8 cellular contexts compared by ENCODE assay signal in the genomic region with DNA sequence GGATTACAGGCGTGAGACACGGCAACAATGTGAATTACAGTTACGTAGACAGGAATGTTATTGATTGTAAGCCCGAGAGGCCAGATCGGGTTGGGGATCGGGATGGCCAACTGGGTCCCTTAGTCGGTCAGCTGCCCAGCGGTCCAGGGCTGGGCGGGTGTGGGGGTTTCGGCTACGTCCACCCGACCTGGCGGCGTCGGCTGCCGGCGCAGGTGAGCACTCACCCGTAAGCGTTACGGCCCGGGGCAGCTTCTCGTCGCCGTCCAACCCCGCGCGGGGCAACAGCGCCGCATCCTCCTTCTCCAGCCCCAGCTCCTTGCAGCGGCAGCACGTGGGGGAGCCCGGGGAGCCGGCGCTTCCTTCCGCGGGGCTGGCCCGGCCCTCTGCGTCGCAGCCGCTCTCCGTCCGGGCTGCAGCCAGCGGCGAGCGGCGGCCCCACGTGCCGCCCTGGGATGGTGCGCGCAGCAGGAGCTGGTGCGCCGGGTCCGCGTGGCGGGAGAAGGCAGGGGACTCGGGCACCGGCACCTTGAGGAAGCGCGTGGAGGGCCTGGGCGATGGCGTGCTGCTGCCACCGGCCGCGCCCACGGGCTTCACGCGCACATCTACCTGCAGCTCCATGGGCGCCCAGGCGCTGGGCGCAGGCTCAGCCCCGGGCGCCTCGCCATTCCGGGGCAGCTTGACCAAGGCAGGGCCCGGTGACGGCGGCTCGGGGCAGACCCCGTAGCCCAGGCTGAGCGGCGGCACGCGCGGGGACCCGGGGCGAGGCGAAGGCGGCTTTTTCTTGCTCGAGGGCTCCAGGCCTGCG. TPM values are rescaled to one million over a fixed set of nuclear protein-coding genes. Genes with fewer than 3 reads are reported as not detected.
DNase-seq lines count a peak whose midpoint lies in the region; ATAC-seq and TF ChIP-seq lines count a peak whose summit lies in the region.
"Had no signal": no experiment of that assay in that cellular context is flagged by ENCODE, and none has a peak within 500 bp of the region (broad histone marks: within the 10 kb centered on the region; RNA-seq: fewer than 3 reads in every experiment).

No MANE protein-coding gene starts in this region.

- no peaks in the 10 kb centered on the region for H3K36me3 Mint-ChIP-seq in WTC11
- H3K36me3 Mint-ChIP-seq in glutamatergic neuron (ENCODE audit: unreplicated experiment): no peaks in the 10 kb centered on the region

- H3K27me3 ChIP-seq in psoas muscle (ENCODE audit: insufficient read depth in 3 of 3, low read length in 2 of 3): peaks cover 0 to 53% (median 27%) of the 10 kb centered on the region in 3 donors

- peaks cover 10% of the 10 kb centered on the region for H3K4me1 ChIP-seq in psoas muscle

- no peak overlapping the region for H3K27ac ChIP-seq in psoas muscle

- H3K4me3 Mint-ChIP-seq in WTC11: peak overlapping the region; percentile 73
- peak overlapping the region; percentile 71 for H3K4me3 Mint-ChIP-seq in glutamatergic neuron (ENCODE audit: unreplicated experiment)

- H3K9me3 ChIP-seq in psoas muscle: no peaks in the 10 kb centered on the region

- 2 to 3% (median 2%) methylated on average over 43 to 90 of the region's 90 CpGs for WGBS in psoas muscle, 3 donors

- H3K27me3 Mint-ChIP-seq in WTC11 (ENCODE audit: low read depth) (peaks cover 28% of the 10 kb centered on the region), glutamatergic neuron (ENCODE audit: unreplicated experiment) (peaks cover 15% of the 10 kb centered on the region)

- H3K36me3 ChIP-seq in psoas muscle (ENCODE audit: insufficient read depth in 1 of 2, low read depth in 1 of 2): no peaks in the 10 kb centered on the region

- H3K9me3 Mint-ChIP-seq in WTC11 (no peaks in the 10 kb centered on the region), glutamatergic neuron (ENCODE audit: unreplicated experiment) (peaks cover 2% of the 10 kb centered on the region)

- H3K4me1 Mint-ChIP-seq in WTC11: peaks cover 12% of the 10 kb centered on the region
- no peaks in the 10 kb centered on the region for H3K4me1 Mint-ChIP-seq in glutamatergic neuron (ENCODE audit: low read depth, unreplicated experiment)

- H3K4me3 ChIP-seq in psoas muscle: peak overlapping the region; percentile 56

- POLR2A ChIA-PET in WTC11 (lab: Charles Lee): interaction anchor here (1.0 to 1.6 kb wide), 7 partner anchors 7 to 123 kb away, joined by 3 to 7 read pairs (median 5); a partner anchor contains a TSS

- intact Hi-C loops in psoas muscle (cut with DNase I): no loop called here

- TF ChIP-seq POLR2A in GM18505 (IDR thresholded peaks at IDR 0.05; ENCODE audit: borderline replicate concordance, extremely low read depth, insufficient read depth, insufficient read length): no peak

- H3K27ac Mint-ChIP-seq in WTC11 (no peak overlapping the region), glutamatergic neuron (ENCODE audit: unreplicated experiment) (no peak overlapping the region)

- CTCF ChIA-PET in WTC11 (lab: Charles Lee): interaction anchor here (0.6 to 2.2 kb wide), 22 partner anchors 10 to 1163 kb away, joined by 3 to 41 read pairs (median 5); no protein-coding TSS in a partner anchor

- DNase-seq in WTC11 (ENCODE audit: low spot score) (peak; percentile 64), glutamatergic neuron (peak; percentile 57), psoas muscle (no peak), NCI-H226 (no peak), NCI-H2107 treated with DMSO at 0.1 percent for 48 hours (lab: John Stamatoyannopoulos, UW; ENCODE audit: unreplicated experiment) (no peak)

- no peak for TF ChIP-seq CTCF in WTC11 (IDR thresholded peaks at IDR 0.05)
- TF ChIP-seq CTCF in glutamatergic neuron (IDR thresholded peaks at IDR 0.05; ENCODE audit: partially characterized antibody, unreplicated experiment): no peak
- TF ChIP-seq CTCF in psoas muscle (IDR thresholded peaks at IDR 0.05): no peak

- ATAC-seq in GM18505 (IDR thresholded peaks at IDR 0.05; ENCODE audit: unreplicated experiment) (peak; percentile 25), HG02759 (IDR thresholded peaks at IDR 0.05; ENCODE audit: unreplicated experiment) (peak; percentile 36), WTC11 (peak; percentile 10), psoas muscle (peak; percentile 51 to 71 (median 60))

TF ChIP-seq in WTC11, 78 proteins besides CTCF, POLR2A, EP300 and RAD21 (continues in another document):
- TF ChIP-seq, protein P1, sequence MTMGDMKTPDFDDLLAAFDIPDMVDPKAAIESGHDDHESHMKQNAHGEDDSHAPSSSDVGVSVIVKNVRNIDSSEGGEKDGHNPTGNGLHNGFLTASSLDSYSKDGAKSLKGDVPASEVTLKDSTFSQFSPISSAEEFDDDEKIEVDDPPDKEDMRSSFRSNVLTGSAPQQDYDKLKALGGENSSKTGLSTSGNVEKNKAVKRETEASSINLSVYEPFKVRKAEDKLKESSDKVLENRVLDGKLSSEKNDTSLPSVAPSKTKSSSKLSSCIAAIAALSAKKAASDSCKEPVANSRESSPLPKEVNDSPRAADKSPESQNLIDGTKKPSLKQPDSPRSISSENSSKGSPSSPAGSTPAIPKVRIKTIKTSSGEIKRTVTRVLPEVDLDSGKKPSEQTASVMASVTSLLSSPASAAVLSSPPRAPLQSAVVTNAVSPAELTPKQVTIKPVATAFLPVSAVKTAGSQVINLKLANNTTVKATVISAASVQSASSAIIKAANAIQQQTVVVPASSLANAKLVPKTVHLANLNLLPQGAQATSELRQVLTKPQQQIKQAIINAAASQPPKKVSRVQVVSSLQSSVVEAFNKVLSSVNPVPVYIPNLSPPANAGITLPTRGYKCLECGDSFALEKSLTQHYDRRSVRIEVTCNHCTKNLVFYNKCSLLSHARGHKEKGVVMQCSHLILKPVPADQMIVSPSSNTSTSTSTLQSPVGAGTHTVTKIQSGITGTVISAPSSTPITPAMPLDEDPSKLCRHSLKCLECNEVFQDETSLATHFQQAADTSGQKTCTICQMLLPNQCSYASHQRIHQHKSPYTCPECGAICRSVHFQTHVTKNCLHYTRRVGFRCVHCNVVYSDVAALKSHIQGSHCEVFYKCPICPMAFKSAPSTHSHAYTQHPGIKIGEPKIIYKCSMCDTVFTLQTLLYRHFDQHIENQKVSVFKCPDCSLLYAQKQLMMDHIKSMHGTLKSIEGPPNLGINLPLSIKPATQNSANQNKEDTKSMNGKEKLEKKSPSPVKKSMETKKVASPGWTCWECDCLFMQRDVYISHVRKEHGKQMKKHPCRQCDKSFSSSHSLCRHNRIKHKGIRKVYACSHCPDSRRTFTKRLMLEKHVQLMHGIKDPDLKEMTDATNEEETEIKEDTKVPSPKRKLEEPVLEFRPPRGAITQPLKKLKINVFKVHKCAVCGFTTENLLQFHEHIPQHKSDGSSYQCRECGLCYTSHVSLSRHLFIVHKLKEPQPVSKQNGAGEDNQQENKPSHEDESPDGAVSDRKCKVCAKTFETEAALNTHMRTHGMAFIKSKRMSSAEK (CRISPR knock-in tag; IDR thresholded peaks at IDR 0.05; ENCODE audit: borderline replicate concordance): no peak
- peak; percentile 83 for TF ChIP-seq RELA (CRISPR knock-in tag; IDR thresholded peaks at IDR 0.05; ENCODE audit: borderline replicate concordance)
- TF ChIP-seq ATF1 (CRISPR knock-in tag; IDR thresholded peaks at IDR 0.05): 0 out of 2 replicates have a peak, but pooled peaks have one; percentile 19
- TF ChIP-seq, protein P2, sequence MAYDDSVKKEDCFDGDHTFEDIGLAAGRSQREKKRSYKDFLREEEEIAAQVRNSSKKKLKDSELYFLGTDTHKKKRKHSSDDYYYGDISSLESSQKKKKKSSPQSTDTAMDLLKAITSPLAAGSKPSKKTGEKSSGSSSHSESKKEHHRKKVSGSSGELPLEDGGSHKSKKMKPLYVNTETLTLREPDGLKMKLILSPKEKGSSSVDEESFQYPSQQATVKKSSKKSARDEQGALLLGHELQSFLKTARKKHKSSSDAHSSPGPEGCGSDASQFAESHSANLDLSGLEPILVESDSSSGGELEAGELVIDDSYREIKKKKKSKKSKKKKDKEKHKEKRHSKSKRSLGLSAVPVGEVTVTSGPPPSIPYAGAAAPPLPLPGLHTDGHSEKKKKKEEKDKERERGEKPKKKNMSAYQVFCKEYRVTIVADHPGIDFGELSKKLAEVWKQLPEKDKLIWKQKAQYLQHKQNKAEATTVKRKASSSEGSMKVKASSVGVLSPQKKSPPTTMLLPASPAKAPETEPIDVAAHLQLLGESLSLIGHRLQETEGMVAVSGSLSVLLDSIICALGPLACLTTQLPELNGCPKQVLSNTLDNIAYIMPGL (CRISPR knock-in tag; IDR thresholded peaks at IDR 0.05): peak; percentile 76; the same call in 1 of the 2 replicates
- 0 out of 2 replicates have a peak, but pooled peaks have one; percentile 26 for TF ChIP-seq ZNF219 (CRISPR knock-in tag; IDR thresholded peaks at IDR 0.05; ENCODE audit: borderline replicate concordance)
- TF ChIP-seq SP1 (CRISPR knock-in tag; conservative IDR thresholded peaks at IDR 0.05): peak; percentile 43; the same call in 1 of the 2 replicates
- TF ChIP-seq ZNF232 (CRISPR knock-in tag; IDR thresholded peaks at IDR 0.05): 0 out of 2 replicates have a peak, but pooled peaks have one; percentile 54
- TF ChIP-seq GRHL2 (CRISPR knock-in tag; IDR thresholded peaks at IDR 0.05; ENCODE audit: insufficient replicate concordance, severe bottlenecking): no peak
- TF ChIP-seq, protein P3, sequence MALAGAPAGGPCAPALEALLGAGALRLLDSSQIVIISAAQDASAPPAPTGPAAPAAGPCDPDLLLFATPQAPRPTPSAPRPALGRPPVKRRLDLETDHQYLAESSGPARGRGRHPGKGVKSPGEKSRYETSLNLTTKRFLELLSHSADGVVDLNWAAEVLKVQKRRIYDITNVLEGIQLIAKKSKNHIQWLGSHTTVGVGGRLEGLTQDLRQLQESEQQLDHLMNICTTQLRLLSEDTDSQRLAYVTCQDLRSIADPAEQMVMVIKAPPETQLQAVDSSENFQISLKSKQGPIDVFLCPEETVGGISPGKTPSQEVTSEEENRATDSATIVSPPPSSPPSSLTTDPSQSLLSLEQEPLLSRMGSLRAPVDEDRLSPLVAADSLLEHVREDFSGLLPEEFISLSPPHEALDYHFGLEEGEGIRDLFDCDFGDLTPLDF (CRISPR knock-in tag; IDR thresholded peaks at IDR 0.05): no peak; the same call in 1 of the 2 replicates
- TF ChIP-seq GTF2I (CRISPR knock-in tag; conservative IDR thresholded peaks at IDR 0.05): no peak
- TF ChIP-seq MYBL2 (CRISPR knock-in tag; IDR thresholded peaks at IDR 0.05): 0 out of 2 replicates have a peak, but pooled peaks have one; percentile 19
- peak; percentile 82 for TF ChIP-seq ESRRA (CRISPR knock-in tag; IDR thresholded peaks at IDR 0.05; ENCODE audit: borderline replicate concordance)
- peak; percentile 91 for TF ChIP-seq ETV6 (CRISPR knock-in tag; IDR thresholded peaks at IDR 0.05)
- no peak for TF ChIP-seq TEAD1 (CRISPR knock-in tag; IDR thresholded peaks at IDR 0.05)

RNA-seq across cellular contexts. Expression of a gene that starts 0.6 kb away (rescaled TPM):
- total RNA-seq in WTC11 (2021): 12.6 to 17.6 TPM (median 15.7 TPM) in 3 replicates
- not detected for total RNA-seq in glutamatergic neuron (ENCODE audit: unreplicated experiment)
- total RNA-seq in psoas muscle: not detected
- under 1 TPM in 2 of 3 donors, not detected in 1; 0.04 TPM for polyA plus RNA-seq in psoas muscle

RNA-seq across cellular contexts. Expression of a gene that starts 40.6 kb away (rescaled TPM):
- total RNA-seq in WTC11 (2021) (0.13 to 0.69 TPM (median 0.44 TPM) in 3 replicates), glutamatergic neuron (ENCODE audit: unreplicated experiment) (3.1 TPM), psoas muscle (1 to 10 TPM in 1 of 4 donors, under 1 TPM in 2, not detected in 1; 0.66 to 1.5 (median 0.82) TPM)
- 1 to 10 TPM in 1 of 3 donors, under 1 TPM in 2; 0.12 to 1.3 (median 0.85) TPM for polyA plus RNA-seq in psoas muscle
- total RNA-seq: SK-MEL-5 had no signal

Comparison
In these comparisons a context has a peak if more than half of its experiments do, and no peak if none do; other contexts are left out.
1. ATAC-seq: peak in every context shown above with its lines; median percentile 60 in psoas muscle; 36 in HG02759; 25 in GM18505; 10 in WTC11.
2. DNase-seq: peak in WTC11 (single experiment) and glutamatergic neuron (single experiment); none in psoas muscle (0 of 2), NCI-H226 (single experiment) and NCI-H2107 treated with DMSO at 0.1 percent for 48 hours (single experiment).
3. RNA of a gene that starts 0.6 kb away (total RNA-seq): 12.6 to 17.6 TPM in WTC11; not detected in glutamatergic neuron (single experiment) and not detected in psoas muscle; every median in the first group is over 10 times any median in the second.